ENCODE assay signal across 16 cellular contexts in the genomic region with DNA sequence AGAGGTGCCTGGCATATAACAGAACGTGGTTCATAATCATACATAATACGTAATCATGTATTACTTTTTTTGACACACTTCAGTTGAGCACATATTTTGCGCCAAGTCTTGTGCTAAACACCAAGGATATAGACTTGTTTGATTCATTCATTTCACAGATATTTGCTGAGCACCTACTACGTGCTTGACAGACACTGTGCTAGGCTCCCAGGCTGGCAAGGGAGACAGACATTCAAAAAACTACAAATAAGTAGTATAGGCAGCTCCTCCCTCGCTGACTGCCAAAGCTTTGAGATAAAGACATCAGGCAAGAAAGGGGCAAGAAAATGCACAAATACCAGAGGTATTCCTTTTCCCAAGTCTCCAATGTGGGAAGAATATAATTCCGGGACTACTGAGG.
A peak's percentile ranks its signal among the peaks of the same experiment; 100 is the strongest.
DNase-seq lines count a peak whose midpoint lies in the region; ATAC-seq and TF ChIP-seq lines count a peak whose summit lies in the region.
"Had no signal": no experiment of that assay in that cellular context is flagged by ENCODE, and none has a peak within 500 bp of the region (broad histone marks: within the 10 kb centered on the region; RNA-seq: fewer than 3 reads in every experiment).

No MANE protein-coding gene starts in this region.

- no peaks in the 10 kb centered on the region for H3K36me3 ChIP-seq in Panc1 (ENCODE audit: control insufficient read depth, insufficient read depth, low read length)
- no peaks in the 10 kb centered on the region for H3K36me3 ChIP-seq in thyroid gland
- H3K36me3 ChIP-seq: BLaER1 treated with 17β-estradiol and CSF1 and Interleukin-3, amounts not matched to agents 10 nM and 100 nM; pancreas had no signal

- H3K4me1 ChIP-seq in Panc1 (ENCODE audit: control insufficient read depth, insufficient read depth, low read length) (peaks cover 13% of the 10 kb centered on the region), thyroid gland (peaks cover 16 to 34% of the 10 kb centered on the region in 2 donors)

- DNase-seq in Panc1 (ENCODE audit: low read depth, low spot score) (no peak), chondrocyte (ENCODE audit: low spot score) (no peak), mesothelial cell of epicardium (ENCODE audit: low spot score in 2 of 2, unreplicated experiment in 2 of 2) (no peak), thyroid gland (no peak)
- DNase-seq: activated CD4-positive, alpha-beta T cell treated with anti-CD3 and anti-CD28 coated beads, Interleukin-2, amount 50 U/mL, for 48 hours; glutamatergic neuron; NCI-H2227 treated with DMSO at 0.1 percent for 48 hours; stimulated activated naive CD8-positive, alpha-beta T cell treated with anti-CD3 and anti-CD28 coated beads, Interleukin-15, amount 100 ng/mL, for 72 hours had no signal

- CTCF ChIA-PET in Panc1 (lab: Charles Lee), result no interaction called here

- ATAC-seq in Panc1 (no peak), GM19455 (IDR thresholded peaks at IDR 0.05; ENCODE audit: unreplicated experiment) (no peak), HG03025 (IDR thresholded peaks at IDR 0.05; ENCODE audit: low FRiP score, unreplicated experiment) (no peak), GM18511 (IDR thresholded peaks at IDR 0.05; ENCODE audit: unreplicated experiment) (no peak)
- ATAC-seq: stimulated activated naive CD8-positive, alpha-beta T cell treated with anti-CD3 and anti-CD28 coated beads, Interleukin-15, amount 100 ng/mL, for 72 hours had no signal

- H3K27ac Mint-ChIP-seq in chondrocyte (ENCODE audit: unreplicated experiment) (peak overlapping the region; percentile 86), mesothelial cell of epicardium (peak overlapping the region; percentile 80)
- H3K27ac Mint-ChIP-seq: stimulated activated naive CD8-positive, alpha-beta T cell treated with anti-CD3 and anti-CD28 coated beads, Interleukin-15, amount 100 ng/mL, for 72 hours had no signal

- in situ Hi-C loops in Panc1 (cut with HindIII; ENCODE audit: low pct_unique_long_range_greater_than_20kb, low sequenced_read_pairs), result no loop called here

- H3K4me1 Mint-ChIP-seq in chondrocyte (ENCODE audit: low read depth), result peaks cover 49% of the 10 kb centered on the region
- H3K4me1 Mint-ChIP-seq in mesothelial cell of epicardium, result peaks cover 24% of the 10 kb centered on the region
- H3K4me1 Mint-ChIP-seq: stimulated activated naive CD8-positive, alpha-beta T cell treated with anti-CD3 and anti-CD28 coated beads, Interleukin-15, amount 100 ng/mL, for 72 hours had no signal

- BruUV-seq in Panc1 (replicated peaks; lab: Mats Ljungman, UMichigan), result no TSS peak

- H3K9me3 ChIP-seq in Panc1 (ENCODE audit: control insufficient read depth, insufficient read depth, low read depth, low read length) (no peaks in the 10 kb centered on the region), thyroid gland (no peaks in the 10 kb centered on the region)
- H3K9me3 ChIP-seq: BLaER1 treated with 17β-estradiol and CSF1 and Interleukin-3, amounts not matched to agents 10 nM and 100 nM; pancreas had no signal

- POLR2A ChIA-PET in Panc1 (lab: Charles Lee), result no interaction called here

- WGBS in thyroid gland, 2 donors, result 80 to 88% methylated on average over 6 of the region's 6 CpGs

- H3K27me3 ChIP-seq in Panc1 (ENCODE audit: control insufficient read depth, insufficient read depth, low read length) (no peaks in the 10 kb centered on the region), thyroid gland (no peaks in the 10 kb centered on the region)
- H3K27me3 ChIP-seq: BLaER1 treated with 17β-estradiol and CSF1 and Interleukin-3, amounts not matched to agents 10 nM and 100 nM; pancreas had no signal

- no peak for TF ChIP-seq CTCF in Panc1 (IDR thresholded peaks at IDR 0.05)
- TF ChIP-seq CTCF in chondrocyte (IDR thresholded peaks at IDR 0.05), result no peak
- TF ChIP-seq CTCF in mesothelial cell of epicardium (IDR thresholded peaks at IDR 0.05; ENCODE audit: unreplicated experiment), result no peak
- TF ChIP-seq CTCF in thyroid gland (IDR thresholded peaks at IDR 0.05), result no peak

- no peaks in the 10 kb centered on the region for H3K36me3 Mint-ChIP-seq in chondrocyte (ENCODE audit: low read depth)
- no peaks in the 10 kb centered on the region for H3K36me3 Mint-ChIP-seq in mesothelial cell of epicardium

- intact Hi-C loops in Panc1 (cut with micrococcal nuclease; ENCODE audit: unreplicated experiment), result no loop called here
- intact Hi-C loops in thyroid gland (cut with DNase I), result no loop called here

- H3K27me3 Mint-ChIP-seq in chondrocyte (ENCODE audit: low read depth) (no peaks in the 10 kb centered on the region), mesothelial cell of epicardium (ENCODE audit: low read depth) (no peaks in the 10 kb centered on the region)

- H3K4me3 Mint-ChIP-seq in chondrocyte (ENCODE audit: unreplicated experiment) (no peak overlapping the region), mesothelial cell of epicardium (no peak overlapping the region)
- H3K4me3 Mint-ChIP-seq: stimulated activated naive CD8-positive, alpha-beta T cell treated with anti-CD3 and anti-CD28 coated beads, Interleukin-15, amount 100 ng/mL, for 72 hours had no signal

- H3K4me3 ChIP-seq in Panc1 (ENCODE audit: low read depth in 2 of 2, low read length in 2 of 2), result no peak overlapping the region
- no peak overlapping the region for H3K4me3 ChIP-seq in thyroid gland (replicated peaks in 1 of 3)
- H3K4me3 ChIP-seq: BLaER1 treated with 17β-estradiol and CSF1 and Interleukin-3, amounts not matched to agents 10 nM and 100 nM; coronary artery; pancreas had no signal

- H3K9me3 Mint-ChIP-seq in chondrocyte (ENCODE audit: low read depth) (no peaks in the 10 kb centered on the region), mesothelial cell of epicardium (no peaks in the 10 kb centered on the region)
- H3K9me3 Mint-ChIP-seq: stimulated activated naive CD8-positive, alpha-beta T cell treated with anti-CD3 and anti-CD28 coated beads, Interleukin-15, amount 100 ng/mL, for 72 hours had no signal

- no peak for TF ChIP-seq POLR2A in thyroid gland (IDR thresholded peaks at IDR 0.05)

- peak overlapping the region; percentile 69 for H3K27ac ChIP-seq in Panc1 (ENCODE audit: low read length)
- peak overlapping the region; percentile 89 to 96 (median 92) for H3K27ac ChIP-seq in thyroid gland
- H3K27ac ChIP-seq: HL-60, KMS-11 had no signal
